In the genomic region with DNA sequence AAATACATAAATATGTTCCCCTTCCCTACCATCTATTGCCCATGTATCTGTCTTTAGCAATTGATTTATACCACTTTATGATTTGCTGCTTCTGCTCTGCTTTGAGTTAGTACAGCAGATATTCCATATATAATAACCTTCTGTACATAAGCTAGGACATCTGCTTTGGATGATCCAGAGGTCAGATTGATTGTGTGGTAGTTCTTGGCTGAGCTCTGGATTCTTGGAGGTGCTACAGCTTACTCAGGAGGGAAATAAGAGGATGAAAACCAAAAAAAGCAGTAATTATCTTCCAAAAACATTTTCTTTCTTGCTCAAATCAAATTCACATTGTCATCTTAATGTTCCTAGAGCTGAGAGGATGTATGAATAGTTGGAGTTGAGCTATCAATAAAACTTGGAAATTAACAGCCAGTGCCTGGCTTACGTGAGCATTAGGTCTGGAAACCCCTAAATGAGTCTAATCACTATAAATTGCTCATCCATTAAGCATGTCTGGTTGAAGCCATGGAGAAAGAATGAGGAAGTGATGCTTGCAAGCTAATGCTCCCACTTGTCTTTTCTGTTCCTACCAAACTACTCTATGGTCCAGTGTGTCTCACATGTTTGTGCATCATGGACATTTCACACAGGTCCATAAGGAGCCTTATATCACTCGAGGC, we compare ENCODE assay signal across 19 cellular contexts. TPM values are rescaled to one million over a fixed set of nuclear protein-coding genes. Genes with fewer than 3 reads are reported as not detected.
DNase-seq lines count a peak whose midpoint lies in the region; ATAC-seq and TF ChIP-seq lines count a peak whose summit lies in the region.
"Had no signal": no experiment of that assay in that cellular context is flagged by ENCODE, and none has a peak within 500 bp of the region (broad histone marks: within the 10 kb centered on the region; RNA-seq: fewer than 3 reads in every experiment).

No MANE protein-coding gene starts in this region.

- H3K27ac ChIP-seq in PC-3 (ENCODE audit: low read length) (no peak overlapping the region), fibroblast of lung (ENCODE audit: insufficient read depth, low read length) (no peak overlapping the region)
- H3K27ac ChIP-seq: gastrocnemius medialis, Peyer's patch, thyroid gland had no signal

- H3K79me2 ChIP-seq in PC-3 (ENCODE audit: low read length) (no peaks in the 10 kb centered on the region), fibroblast of lung (ENCODE audit: control insufficient read depth, insufficient read depth, low read length) (no peaks in the 10 kb centered on the region)

- peaks cover 32% of the 10 kb centered on the region for H3K36me3 ChIP-seq in PC-3 (ENCODE audit: low read depth, low read length)
- peaks cover 3% of the 10 kb centered on the region for H3K36me3 ChIP-seq in fibroblast of lung (ENCODE audit: control insufficient read depth, insufficient read depth, low read length)
- H3K36me3 ChIP-seq: gastrocnemius medialis, Peyer's patch, thyroid gland had no signal

- H3K9me3 ChIP-seq in PC-3 (ENCODE audit: low read length) (no peaks in the 10 kb centered on the region), fibroblast of lung (ENCODE audit: control insufficient read depth, insufficient read depth, low read depth, low read length) (no peaks in the 10 kb centered on the region)
- H3K9me3 ChIP-seq: gastrocnemius medialis, Peyer's patch, thyroid gland had no signal

- no peaks in the 10 kb centered on the region for H3K9me2 ChIP-seq in PC-3 (replicated peaks; ENCODE audit: low read length)

- POLR2A ChIA-PET in GM10248 (lab: Yijun Ruan, JAX): no interaction called here
- POLR2A ChIA-PET in PC-3 (lab: Charles Lee; ENCODE audit: unreplicated experiment): no interaction called here

- TF ChIP-seq CTCF in GM10248 (IDR thresholded peaks at IDR 0.05; ENCODE audit: control extremely low read depth, extremely low read depth, low read depth, missing control alignments) (no peak), PC-3 (conservative IDR thresholded peaks at IDR 0.05; ENCODE audit: low read depth, low read length) (no peak), fibroblast of lung (conservative IDR thresholded peaks at IDR 0.05 in 1 of 2, IDR thresholded peaks at IDR 0.05 in 1 of 2; ENCODE audit: low read depth in 1 of 2, low read length in 2 of 2) (no peak)

- H2AFZ ChIP-seq in PC-3 (ENCODE audit: low read length) (no peak overlapping the region), fibroblast of lung (ENCODE audit: low read length) (peak overlapping the region; percentile 21)

- no peaks in the 10 kb centered on the region for H4K20me1 ChIP-seq in PC-3 (ENCODE audit: low read length)
- no peaks in the 10 kb centered on the region for H4K20me1 ChIP-seq in fibroblast of lung (ENCODE audit: control insufficient read depth, extremely low read depth, insufficient read depth, low read length)

- no TSS peak for BruUV-seq in PC-3 (replicated peaks; lab: Mats Ljungman, UMichigan)

- no peaks in the 10 kb centered on the region for H3F3A ChIP-seq in PC-3 (ENCODE audit: low read length, unreplicated experiment)

- H3K9ac ChIP-seq in PC-3 (ENCODE audit: low read length) (no peak overlapping the region), fibroblast of lung (ENCODE audit: insufficient read depth, low read length) (no peak overlapping the region)

- CTCF ChIA-PET in GM10248 (lab: Yijun Ruan, JAX) (interaction anchor here (1.1 to 2.7 kb wide), 5 partner anchors 9 to 25 kb away, joined by 3 to 10 read pairs (median 5); no protein-coding TSS in a partner anchor), PC-3 (lab: Charles Lee) (no interaction called here)

- H3K4me3 ChIP-seq in PC-3 (ENCODE audit: low read length) (no peak overlapping the region), fibroblast of lung (replicated peaks in 1 of 4; ENCODE audit: control extremely low read depth in 1 of 4, insufficient read depth in 1 of 4, low read depth in 3 of 4, low read length in 4 of 4) (no peak overlapping the region), skeletal muscle cell (ENCODE audit: low read depth, low read length) (no peak overlapping the region)
- H3K4me3 ChIP-seq: gastrocnemius medialis, Peyer's patch, thyroid gland had no signal

- ATAC-seq in PC-3: no peak
- ATAC-seq: gastrocnemius medialis, natural killer cell had no signal

- H3K4me1 ChIP-seq in PC-3 (ENCODE audit: insufficient read depth, low read length): no peaks in the 10 kb centered on the region
- peaks cover 2% of the 10 kb centered on the region for H3K4me1 ChIP-seq in fibroblast of lung (ENCODE audit: control insufficient read depth, extremely low read depth, insufficient read depth, low read length)
- H3K4me1 ChIP-seq: gastrocnemius medialis, Peyer's patch, thyroid gland had no signal

- intact Hi-C loops in PC-3 (cut with micrococcal nuclease): no loop called here

- H3K27me3 ChIP-seq in PC-3 (ENCODE audit: low read length) (no peaks in the 10 kb centered on the region), fibroblast of lung (ENCODE audit: control insufficient read depth, insufficient read depth, low read length) (no peaks in the 10 kb centered on the region)
- H3K27me3 ChIP-seq: gastrocnemius medialis, Peyer's patch, thyroid gland had no signal

- peak; percentile 45 for DNase-seq in GM10248 (ENCODE audit: extremely low spot score)
- peak; percentile 11 for DNase-seq in PC-3
- peak; percentile 18 to 88 for DNase-seq in fibroblast of lung (ENCODE audit: low read depth in 2 of 2)
- peak; percentile 15 for DNase-seq in skeletal muscle cell (ENCODE audit: low read depth)
- no peak for DNase-seq in activated gamma-delta T cell treated with Interleukin-2 at 50 U/mL for 16 hours
- no peak for DNase-seq in activated CD8-positive, alpha-beta memory T cell treated with anti-CD3 and anti-CD28 coated beads for 24 hours
- no peak for DNase-seq in stimulated activated CD4-positive, alpha-beta T cell treated with anti-CD3 and anti-CD28 coated beads, Interleukin-1b, Interleukin-23, amount 100 ng/mL, for 48 hours
- no peak for DNase-seq in activated T-cell treated with anti-CD3 and anti-CD28 coated beads, Interleukin-2, amount 50 U/mL, for 1 hour
- DNase-seq: activated CD4-positive, alpha-beta memory T cell treated with anti-CD3 and anti-CD28 coated beads for 36 hours; COR-L47; gastrocnemius medialis; GOT3; kidney; natural killer cell; NCI-H1105; NCI-H510A; Peyer's patch; thyroid gland had no signal

- H3K4me2 ChIP-seq in PC-3 (ENCODE audit: low read length) (no peak overlapping the region), fibroblast of lung (ENCODE audit: extremely low read depth, insufficient read depth, low read length) (peak overlapping the region; percentile 33)

RNA-seq across cellular contexts. Expression of a gene that starts 36.3 kb away (rescaled TPM):
- total RNA-seq in PC-3 (2014; rRNA removed) (6.3 and 10.2 TPM in 2 replicates), fibroblast of lung (17.2 and 25.3 TPM in 2 replicates)
- polyA plus RNA-seq in fibroblast of lung: 20.2 and 23.4 TPM in 2 replicates
- polyA plus RNA-seq in fibroblast of lung (2012): 16.8 and 17.1 TPM in 2 replicates
- 9.0 and 16.2 TPM in 2 replicates for polyA minus RNA-seq in fibroblast of lung (ENCODE audit: low replicate concordance)

RNA-seq across cellular contexts. Expression of a gene that starts 49.0 kb away (rescaled TPM):
- 0.46 and 1.2 TPM in 2 replicates for total RNA-seq in PC-3 (2014; rRNA removed)
- not detected in 2 replicates for total RNA-seq in fibroblast of lung
- 0.02 TPM in 1 of 2 replicates, not detected in the other for polyA plus RNA-seq in fibroblast of lung
- polyA plus RNA-seq in fibroblast of lung (2012): not detected in 2 replicates
- polyA minus RNA-seq in fibroblast of lung (ENCODE audit: low replicate concordance): not detected in 2 replicates
- total RNA-seq: activated CD4-positive, alpha-beta memory T cell treated with anti-CD3 and anti-CD28 coated beads for 36 hours; gastrocnemius medialis; kidney; natural killer cell; Peyer's patch; T-helper 2 cell treated with Interferon-gamma antibody and Interleukin-4, amounts not matched to agents 100 ng/mL and 5 ng/mL, for 36 hours had no signal

Comparison
In these comparisons a context has a peak if more than half of its experiments do, and no peak if none do; other contexts are left out.
1. DNase-seq: peak in GM10248 (single experiment), PC-3 (single experiment), fibroblast of lung (2 of 2) and skeletal muscle cell (single experiment); none in activated gamma-delta T cell treated with Interleukin-2 at 50 U/mL for 16 hours (single experiment), activated CD8-positive, alpha-beta memory T cell treated with anti-CD3 and anti-CD28 coated beads for 24 hours (single experiment), stimulated activated CD4-positive, alpha-beta T cell treated with anti-CD3 and anti-CD28 coated beads, Interleukin-1b, Interleukin-23, amount 100 ng/mL, for 48 hours (single experiment) and activated T-cell treated with anti-CD3 and anti-CD28 coated beads, Interleukin-2, amount 50 U/mL, for 1 hour (single experiment).